Comparison of ENCODE assay signal across 12 cellular contexts in the genomic region with DNA sequence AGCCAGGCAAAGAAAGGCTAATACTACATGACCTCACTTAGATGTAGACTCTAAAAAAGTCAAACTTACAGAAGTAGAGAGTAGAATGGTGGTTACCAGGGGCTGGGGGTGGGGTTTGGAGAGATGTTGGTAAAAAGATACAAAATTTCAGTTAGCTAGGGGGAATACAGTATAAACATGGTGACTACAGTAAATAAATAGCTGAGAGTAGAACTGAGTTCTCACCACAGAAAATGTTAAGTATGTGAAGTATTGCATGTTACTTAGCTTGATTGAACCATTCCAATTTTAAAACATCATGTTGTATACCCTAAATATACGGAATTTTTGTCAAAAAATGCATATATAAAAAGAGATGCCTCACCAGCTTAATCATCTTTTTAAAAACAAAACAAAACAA.
DNase-seq lines count a peak whose midpoint lies in the region; ATAC-seq, FAIRE-seq and TF ChIP-seq lines count a peak whose summit lies in the region.
"Had no signal": no experiment of that assay in that cellular context is flagged by ENCODE, and none has a peak within 500 bp of the region (broad histone marks: within the 10 kb centered on the region; RNA-seq: fewer than 3 reads in every experiment).

No MANE protein-coding gene starts in this region.

- ATAC-seq in lower lobe of right lung (no peak), GM21381 (IDR thresholded peaks at IDR 0.05; ENCODE audit: unreplicated experiment) (no peak), GM18511 (IDR thresholded peaks at IDR 0.05; ENCODE audit: unreplicated experiment) (no peak)

- H3K4me3 ChIP-seq in BLaER1 (no peak overlapping the region), astrocyte (ENCODE audit: insufficient read depth, low read depth, low read length) (no peak overlapping the region), lower lobe of right lung (no peak overlapping the region)

- no peak overlapping the region for H3K27ac ChIP-seq in BLaER1
- no peak overlapping the region for H3K27ac ChIP-seq in astrocyte (ENCODE audit: low read depth, low read length)
- H3K27ac ChIP-seq in lower lobe of right lung = peak overlapping the region; percentile 66

- H3K9me3 ChIP-seq in BLaER1 (no peaks in the 10 kb centered on the region), astrocyte (ENCODE audit: insufficient read depth, low read depth, low read length) (no peaks in the 10 kb centered on the region), lower lobe of right lung (no peaks in the 10 kb centered on the region)

- no peak overlapping the region for H2AFZ ChIP-seq in astrocyte (ENCODE audit: low read depth, low read length)

- DNase-seq in HCEC 1CT (peak; percentile 48), astrocyte (ENCODE audit: low read depth) (peak; percentile 61), lower lobe of right lung (no peak), superior temporal gyrus (ENCODE audit: extremely low spot score) (no peak), NCI-H345 treated with DMSO at 0.1 percent for 48 hours (lab: John Stamatoyannopoulos, UW; ENCODE audit: unreplicated experiment) (no peak)
- DNase-seq: activated CD8-positive, alpha-beta memory T cell treated with anti-CD3 and anti-CD28 coated beads, Interleukin-2, amount 50 U/mL, for 4 hours; NCI-H1436 treated with DMSO at 0.1 percent for 48 hours; retina; RPMI8226 had no signal

- peaks cover 3% of the 10 kb centered on the region for H3K36me3 Mint-ChIP-seq in astrocyte (ENCODE audit: low read depth, unreplicated experiment)

- H3K4me2 ChIP-seq in BLaER1 (peak overlapping the region; percentile 71), astrocyte (ENCODE audit: low read length) (no peak overlapping the region)

- peaks cover 12% of the 10 kb centered on the region for H3K4me1 Mint-ChIP-seq in astrocyte (ENCODE audit: low read depth, unreplicated experiment)

- no peak overlapping the region for H3K4me3 Mint-ChIP-seq in astrocyte (ENCODE audit: unreplicated experiment)

- peaks cover 61% of the 10 kb centered on the region for H3K4me1 ChIP-seq in BLaER1
- peaks cover 18% of the 10 kb centered on the region for H3K4me1 ChIP-seq in astrocyte (ENCODE audit: insufficient read depth, low read length)
- H3K4me1 ChIP-seq in lower lobe of right lung = peaks cover 47% of the 10 kb centered on the region

- no peak for FAIRE-seq in astrocyte (lab: Jason Lieb, UNC)

- H3K36me3 ChIP-seq in BLaER1 (no peaks in the 10 kb centered on the region), astrocyte (ENCODE audit: insufficient read depth, low read length) (no peaks in the 10 kb centered on the region), lower lobe of right lung (no peaks in the 10 kb centered on the region)

- H3K27me3 Mint-ChIP-seq in astrocyte (ENCODE audit: low read depth, unreplicated experiment) = no peaks in the 10 kb centered on the region

- TF ChIP-seq CTCF in astrocyte (IDR thresholded peaks at IDR 0.05; ENCODE audit: insufficient read depth, low read depth, low read length) (no peak), lower lobe of right lung (IDR thresholded peaks at IDR 0.05) (no peak)

- intact Hi-C loops in lower lobe of right lung (cut with DNase I) = no loop called here

- H3K27me3 ChIP-seq in BLaER1 (peaks cover 46% of the 10 kb centered on the region), astrocyte (ENCODE audit: insufficient read depth, low read length) (no peaks in the 10 kb centered on the region), lower lobe of right lung (ENCODE audit: low read depth) (peaks cover 7% of the 10 kb centered on the region)

- peaks cover 3% of the 10 kb centered on the region for H3K79me2 ChIP-seq in astrocyte (ENCODE audit: insufficient read depth, low read length)

- H3K9ac ChIP-seq in BLaER1 = no peak overlapping the region
- no peak overlapping the region for H3K9ac ChIP-seq in astrocyte (ENCODE audit: low read length)

- peak overlapping the region; percentile 37 for H3K27ac Mint-ChIP-seq in astrocyte (ENCODE audit: unreplicated experiment)

- H4K20me1 ChIP-seq in BLaER1 (peaks cover 88% of the 10 kb centered on the region), astrocyte (ENCODE audit: insufficient read depth, low read length) (no peaks in the 10 kb centered on the region)

- peaks cover 2% of the 10 kb centered on the region for H3K9me3 Mint-ChIP-seq in astrocyte (ENCODE audit: unreplicated experiment)

Comparison
In these comparisons a context has a peak if more than half of its experiments do, and no peak if none do; other contexts are left out.
1. DNase-seq: peak in HCEC 1CT (single experiment) and astrocyte (single experiment); none in lower lobe of right lung (single experiment), superior temporal gyrus (single experiment) and NCI-H345 treated with DMSO at 0.1 percent for 48 hours (single experiment).